ENCODE assay signal across 31 cellular contexts in genomic region chr3:87209115-87209514, GRCh38.
"Had no signal": no experiment of that assay in that cellular context is flagged by ENCODE, and none has a peak within 500 bp of the region (broad histone marks: within the 10 kb centered on the region; RNA-seq: fewer than 3 reads in every experiment).

No MANE protein-coding gene starts in this region.

- H3K4me1 ChIP-seq: ascending aorta, colonic mucosa, left ventricle myocardium inferior, parathyroid adenoma, psoas muscle, sigmoid colon, thyroid gland, upper lobe of right lung had no signal

- H3K27me3 ChIP-seq: ascending aorta, cardiac muscle cell, colonic mucosa, neural progenitor cell, sigmoid colon, thyroid gland had no signal

- H3K4me3 ChIP-seq: ascending aorta, cardiac muscle cell, colonic mucosa, left ventricle myocardium inferior, lung, neural progenitor cell, psoas muscle, sigmoid colon, thyroid gland, upper lobe of right lung had no signal

- H3K9me3 ChIP-seq: ascending aorta, colonic mucosa, left ventricle myocardium inferior, psoas muscle, sigmoid colon, thyroid gland, upper lobe of right lung had no signal

- H3K36me3 ChIP-seq: ascending aorta, cardiac muscle cell, colonic mucosa, left ventricle myocardium inferior, neural progenitor cell, sigmoid colon, thyroid gland, upper lobe of right lung had no signal

- DNase-seq: activated CD4-positive, alpha-beta memory T cell treated with anti-CD3 and anti-CD28 coated beads, Interleukin-2, amount 10 ng/mL, durations not matched to agents 7 days and 5 days; activated CD4-positive, alpha-beta T cell treated with anti-CD3 and anti-CD28 coated beads for 1 hour; activated CD4-positive, alpha-beta T cell treated with anti-CD3 and anti-CD28 coated beads, Interleukin-2, amount 10 ng/mL, durations not matched to agents 7 days and 5 days; activated CD8-positive, alpha-beta memory T cell treated with anti-CD3 and anti-CD28 coated beads, Interleukin-2, amount 50 U/mL, for 48 hours; activated gamma-delta T cell; activated naive CD4-positive, alpha-beta T cell treated with anti-CD3 and anti-CD28 coated beads, Interleukin-2, amount 10 ng/mL, durations not matched to agents 7 days and 5 days; activated naive CD8-positive, alpha-beta T cell treated with anti-CD3 and anti-CD28 coated beads, Interleukin-2, amount 10 ng/mL, durations not matched to agents 7 days and 5 days; activated T-cell treated with anti-CD3 and anti-CD28 coated beads, Interleukin-2, amount 50 U/mL, for 24 hours; cerebellar nuclear complex; colonic mucosa; effector CD8-positive, alpha-beta T cell; glutamatergic neuron; left ventricle myocardium inferior; mesendoderm; natural killer cell; occipital lobe; psoas muscle; sigmoid colon; small intestine; stimulated activated CD4-positive, alpha-beta T cell treated with anti-CD3 and anti-CD28 coated beads, Interleukin-1b, Interleukin-23, amount 100 ng/mL, for 48 hours; stimulated activated CD4-positive, alpha-beta T cell treated with anti-CD3 and anti-CD28 coated beads, Interleukin-4, amount 100 ng/mL, for 4 hours; stimulated activated CD8-positive, alpha-beta memory T cell treated with anti-CD3 and anti-CD28 coated beads, Interleukin-4, amount 100 ng/mL, for 48 hours; stimulated activated naive CD8-positive, alpha-beta T cell treated with anti-CD3 and anti-CD28 coated beads, Interleukin-15, amount 100 ng/mL, for 72 hours; substantia nigra; thyroid gland; upper lobe of right lung had no signal
